ENCODE assay signal across 8 cellular contexts in genomic region chr9:91515074-91515687, GRCh38.
DNase-seq lines count a peak whose midpoint lies in the region; ATAC-seq and TF ChIP-seq lines count a peak whose summit lies in the region.

No MANE protein-coding gene starts in this region.

- in situ Hi-C loops in brain microvascular endothelial cell (cut with HindIII; ENCODE audit: low pct_ligation_motif_present, low sequenced_read_pairs) = no loop called here

- H3K36me3 Mint-ChIP-seq in mesothelial cell of epicardium = peaks cover 11% of the 10 kb centered on the region

- H3K4me1 Mint-ChIP-seq in mesothelial cell of epicardium = peaks cover 33% of the 10 kb centered on the region

- TF ChIP-seq CTCF in brain microvascular endothelial cell (IDR thresholded peaks at IDR 0.05; ENCODE audit: low read depth, low read length, missing control alignments) (no peak), mesothelial cell of epicardium (IDR thresholded peaks at IDR 0.05; ENCODE audit: unreplicated experiment) (no peak)

- H3K27me3 ChIP-seq in brain microvascular endothelial cell (replicated peaks) = no peaks in the 10 kb centered on the region

- no peaks in the 10 kb centered on the region for H3K27me3 Mint-ChIP-seq in mesothelial cell of epicardium (ENCODE audit: low read depth)

- peak overlapping the region; percentile 80 for H3K27ac Mint-ChIP-seq in mesothelial cell of epicardium

- peaks cover 30% of the 10 kb centered on the region for H3K9me3 Mint-ChIP-seq in mesothelial cell of epicardium

- H3K27ac ChIP-seq in brain microvascular endothelial cell = peak overlapping the region; percentile 8

- H3K4me3 Mint-ChIP-seq in mesothelial cell of epicardium = peak overlapping the region; percentile 30

- peak; percentile 17 for DNase-seq in stimulated activated CD4-positive, alpha-beta T cell treated with anti-CD3 and anti-CD28 coated beads, Interleukin-4, amount 100 ng/mL, for 24 hours
- DNase-seq in stimulated activated CD4-positive, alpha-beta T cell treated with anti-CD3 and anti-CD28 coated beads, Interleukin-2, amount 100 ng/mL, for 24 hours = no peak
- DNase-seq in brain microvascular endothelial cell (peak; percentile 73), mesothelial cell of epicardium (ENCODE audit: low spot score in 2 of 2, unreplicated experiment in 2 of 2) (no peak), activated gamma-delta T cell (lab: John Stamatoyannopoulos, UW) (no peak), Kasumi-1 (lab: John Stamatoyannopoulos, UW) (no peak)

- ATAC-seq in HG03457 (IDR thresholded peaks at IDR 0.05; ENCODE audit: unreplicated experiment) = peak; percentile 72
- no peak for ATAC-seq in HG02610 (IDR thresholded peaks at IDR 0.05; ENCODE audit: unreplicated experiment)

- no peaks in the 10 kb centered on the region for H3K36me3 ChIP-seq in brain microvascular endothelial cell (replicated peaks)

- H3K4me3 ChIP-seq in brain microvascular endothelial cell (ENCODE audit: low read depth, low read length) = peak overlapping the region; percentile 30

Comparison
In these comparisons a context has a peak if more than half of its experiments do, and no peak if none do; other contexts are left out.
1. DNase-seq: peak in stimulated activated CD4-positive, alpha-beta T cell treated with anti-CD3 and anti-CD28 coated beads, Interleukin-4, amount 100 ng/mL, for 24 hours (single experiment) and brain microvascular endothelial cell (single experiment); none in stimulated activated CD4-positive, alpha-beta T cell treated with anti-CD3 and anti-CD28 coated beads, Interleukin-2, amount 100 ng/mL, for 24 hours (0 of 2), mesothelial cell of epicardium (0 of 2), activated gamma-delta T cell (single experiment) and Kasumi-1 (0 of 2).